In genomic region chr13:97712770-97713169, GRCh38 we compare ENCODE assay signal across 35 cellular contexts.
DNase-seq lines count a peak whose midpoint lies in the region; FAIRE-seq and TF ChIP-seq lines count a peak whose summit lies in the region.
"Had no signal": no experiment of that assay in that cellular context is flagged by ENCODE, and none has a peak within 500 bp of the region (broad histone marks: within the 10 kb centered on the region; RNA-seq: fewer than 3 reads in every experiment).

No MANE protein-coding gene starts in this region.

- H3K27ac Mint-ChIP-seq in endodermal cell, result no peak overlapping the region
- H3K27ac Mint-ChIP-seq: B cell; CD14-positive monocyte; CD4-positive, alpha-beta memory T cell; CD4-positive, alpha-beta T cell; CD4-positive, CD25-positive, alpha-beta regulatory T cell; CD8-positive, alpha-beta memory T cell; CD8-positive, alpha-beta T cell had no signal

- CTCF ChIA-PET in HEK293 (lab: Yijun Ruan, JAX), result no interaction called here

- 93 to 100% methylated on average over 1 of the region's 1 CpG for WGBS in endodermal cell (ENCODE audit: insufficient coverage in 1 of 2, insufficient read length in 1 of 2), 2 experiments

- H3K9ac ChIP-seq in endodermal cell (ENCODE audit: extremely low read depth, low read length, poor library complexity, severe bottlenecking), result no peak overlapping the region
- H3K9ac ChIP-seq: BLaER1; BLaER1 treated with 17β-estradiol and CSF1 and Interleukin-3, amounts not matched to agents 10 nM and 100 nM had no signal

- peaks cover 2% of the 10 kb centered on the region for H3K36me3 Mint-ChIP-seq in endodermal cell (ENCODE audit: low read depth)
- H3K36me3 Mint-ChIP-seq: CD14-positive monocyte; CD4-positive, alpha-beta memory T cell; CD4-positive, CD25-positive, alpha-beta regulatory T cell; CD8-positive, alpha-beta memory T cell; CD8-positive, alpha-beta T cell had no signal

- no peak overlapping the region for H3K4me3 ChIP-seq in HEK293 (ENCODE audit: low read depth, low read length)
- H3K4me3 ChIP-seq in endodermal cell (ENCODE audit: low read length), result peak overlapping the region; percentile 36
- H3K4me3 ChIP-seq: A549; BLaER1; BLaER1 treated with 17β-estradiol and CSF1 and Interleukin-3, amounts not matched to agents 10 nM and 100 nM had no signal

- FAIRE-seq in frontal cortex (lab: Jason Lieb, UNC), result no peak
- FAIRE-seq: A204.1, A549, D721Med had no signal

- H3K27ac ChIP-seq in HEK293 (ENCODE audit: extremely low read depth, low read depth, low read length) (no peak overlapping the region), endodermal cell (ENCODE audit: low read depth, low read length) (no peak overlapping the region)
- H3K27ac ChIP-seq: 22Rv1; A549; BLaER1; BLaER1 treated with 17β-estradiol and CSF1 and Interleukin-3, amounts not matched to agents 10 nM and 100 nM; C4-2B had no signal

- H3K27me3 ChIP-seq in endodermal cell (ENCODE audit: control insufficient read depth, insufficient read depth, low read length, poor library complexity, severe bottlenecking), result no peaks in the 10 kb centered on the region
- H3K27me3 ChIP-seq: BLaER1; BLaER1 treated with 17β-estradiol and CSF1 and Interleukin-3, amounts not matched to agents 10 nM and 100 nM had no signal

- TF ChIP-seq CTCF in HEK293 (tag by site-specific recombination; IDR thresholded peaks at IDR 0.05) (no peak), endodermal cell (conservative IDR thresholded peaks at IDR 0.05) (no peak)

- H3K9me3 Mint-ChIP-seq in endodermal cell, result peaks cover 17% of the 10 kb centered on the region

- POLR2A ChIA-PET in HEK293 (lab: Yijun Ruan, JAX), result no interaction called here

- H3K4me1 ChIP-seq in HEK293 (ENCODE audit: control insufficient read depth, insufficient read depth, low read length) (no peaks in the 10 kb centered on the region), endodermal cell (ENCODE audit: control insufficient read depth, insufficient read depth, low read length) (no peaks in the 10 kb centered on the region)
- H3K4me1 ChIP-seq: A549, BE2C, BLaER1, Caco-2 had no signal

- DNase-seq in NAMALWA (ENCODE audit: low spot score), result peak; percentile 14
- DNase-seq in endodermal cell, result no peak
- no peak for DNase-seq in activated CD4-positive, alpha-beta T cell treated with anti-CD3 and anti-CD28 coated beads, Interleukin-2, amount 50 U/mL, for 48 hours
- no peak for DNase-seq in inferior parietal cortex (ENCODE audit: extremely low spot score)
- DNase-seq in frontal cortex (ENCODE audit: low spot score in 2 of 2), result no peak
- DNase-seq: 8988T; ACHN; AML-193; BE2C; C1 segment of cervical spinal cord; Caco-2; Calu3; CD4-positive, alpha-beta memory T cell; CD4-positive, alpha-beta T cell; CD4-positive, CD25-positive, alpha-beta regulatory T cell; CD8-positive, alpha-beta memory T cell; CD8-positive, alpha-beta T cell; COR-L47; DMS 273 treated with DMSO at 0.1 percent for 48 hours; DMS153; DMS53; DMS79; DMS79 treated with DMSO at 0.1 percent for 48 hours; DND-41; EL had no signal

- H3K27me3 Mint-ChIP-seq in endodermal cell (ENCODE audit: insufficient read depth), result no peaks in the 10 kb centered on the region
- H3K27me3 Mint-ChIP-seq: B cell; CD4-positive, alpha-beta memory T cell; CD8-positive, alpha-beta memory T cell had no signal

- H3K36me3 ChIP-seq in HEK293 (ENCODE audit: control insufficient read depth in 2 of 2, insufficient read depth in 1 of 2, low read length in 2 of 2) (no peaks in the 10 kb centered on the region), endodermal cell (ENCODE audit: control insufficient read depth, insufficient read depth, low read length) (no peaks in the 10 kb centered on the region)
- H3K36me3 ChIP-seq: BE2C; BLaER1; BLaER1 treated with 17β-estradiol and CSF1 and Interleukin-3, amounts not matched to agents 10 nM and 100 nM had no signal

- H3K4me1 Mint-ChIP-seq in endodermal cell, result peaks cover 4% of the 10 kb centered on the region
- H3K4me1 Mint-ChIP-seq: B cell; CD14-positive monocyte; CD4-positive, alpha-beta memory T cell; CD4-positive, CD25-positive, alpha-beta regulatory T cell; CD8-positive, alpha-beta memory T cell had no signal

- H3K9me3 ChIP-seq in HEK293 (ENCODE audit: control insufficient read depth, insufficient read depth, low read depth, low read length) (no peaks in the 10 kb centered on the region), endodermal cell (ENCODE audit: control insufficient read depth, low read length) (peaks cover 21% of the 10 kb centered on the region)
- H3K9me3 ChIP-seq: A549, BE2C had no signal

- no peak overlapping the region for H3K4me3 Mint-ChIP-seq in endodermal cell
- H3K4me3 Mint-ChIP-seq: B cell; CD14-positive monocyte; CD4-positive, alpha-beta memory T cell; CD4-positive, alpha-beta T cell; CD4-positive, CD25-positive, alpha-beta regulatory T cell; CD8-positive, alpha-beta memory T cell; CD8-positive, alpha-beta T cell had no signal

TF ChIP-seq in HEK293, 187 proteins besides CTCF, POLR2A, EP300 and RAD21:
- TF ChIP-seq ZNF404 (tag by site-specific recombination; IDR thresholded peaks at IDR 0.05) (no peak), ZNF266 (tag by site-specific recombination; IDR thresholded peaks at IDR 0.05; ENCODE audit: low read depth) (no peak), ZNF792 (tag by site-specific recombination; IDR thresholded peaks at IDR 0.05) (no peak), ZNF645 (tag by site-specific recombination; IDR thresholded peaks at IDR 0.05) (no peak), ZSCAN18 (tag by site-specific recombination; IDR thresholded peaks at IDR 0.05) (no peak), ZNF561 (tag by site-specific recombination; IDR thresholded peaks at IDR 0.05; ENCODE audit: borderline replicate concordance) (no peak), ZNF549 (tag by site-specific recombination; IDR thresholded peaks at IDR 0.05) (peak; percentile 92), ZNF692 (tag by site-specific recombination; IDR thresholded peaks at IDR 0.05) (no peak)
